1 cellular context compared by ENCODE assay signal in the genomic region with DNA sequence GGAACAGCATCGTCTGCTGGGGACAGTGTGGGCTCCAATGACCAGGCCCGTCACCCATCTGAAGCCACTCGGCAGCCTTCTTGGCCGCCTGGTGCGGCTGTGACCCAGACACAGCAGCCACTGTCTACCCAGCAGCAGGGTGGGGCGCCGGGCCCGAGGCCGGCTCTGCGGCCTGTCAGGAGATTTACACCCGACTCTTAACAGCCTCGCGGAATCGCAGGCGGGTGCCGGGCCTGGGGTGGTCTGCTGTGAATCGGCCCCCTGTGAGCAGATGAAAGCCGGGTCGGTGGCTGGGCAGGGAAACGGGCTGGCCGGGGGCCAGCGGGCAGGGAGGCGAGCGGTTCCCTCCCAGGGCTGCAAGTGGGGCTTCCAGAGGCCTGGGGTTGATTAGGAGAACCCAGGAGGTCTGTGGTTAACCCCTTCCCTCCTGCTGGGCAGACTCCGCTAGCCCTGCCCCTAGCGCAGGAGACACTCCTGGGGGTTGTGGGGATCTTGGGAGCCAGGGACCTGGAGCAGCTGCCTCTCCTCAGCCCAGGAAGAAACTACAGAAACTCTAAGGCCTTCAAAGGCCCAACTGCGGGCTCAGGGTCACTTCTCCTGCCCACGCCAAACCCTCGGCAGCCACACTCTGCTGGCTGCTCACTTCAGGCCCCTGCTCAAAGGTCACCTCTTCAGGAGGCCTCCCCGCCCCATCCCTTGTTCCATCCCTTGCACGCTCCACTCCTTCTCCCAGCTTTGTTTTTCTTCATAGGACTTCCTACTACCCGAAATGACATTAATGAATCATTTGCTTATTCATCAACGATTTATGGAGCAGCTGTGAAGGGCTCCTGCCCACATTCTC.
TF ChIP-seq lines count a peak whose summit lies in the region.

No MANE protein-coding gene starts in this region.

TF ChIP-seq in H1, 55 proteins besides CTCF, POLR2A, EP300 and RAD21:
- TF ChIP-seq CBX5 (IDR thresholded peaks at IDR 0.05; ENCODE audit: low read depth, low read length), result no peak
- no peak for TF ChIP-seq SUZ12 (IDR thresholded peaks at IDR 0.05; ENCODE audit: low read length)
- no peak for TF ChIP-seq CHD2 (IDR thresholded peaks at IDR 0.05; ENCODE audit: low read length)
- no peak for TF ChIP-seq JUN (IDR thresholded peaks at IDR 0.05; ENCODE audit: low read depth, low read length)
- TF ChIP-seq TAF7 (optimal IDR thresholded peaks at IDR 0.05; ENCODE audit: borderline replicate concordance, low read depth, low read length), result no peak
- TF ChIP-seq RBBP5 (IDR thresholded peaks at IDR 0.05; ENCODE audit: borderline replicate concordance, low read depth, low read length), result no peak
TF ChIP-seq in H1: peak in this region for 0.
